23 cellular contexts compared by ENCODE assay signal in the genomic region with DNA sequence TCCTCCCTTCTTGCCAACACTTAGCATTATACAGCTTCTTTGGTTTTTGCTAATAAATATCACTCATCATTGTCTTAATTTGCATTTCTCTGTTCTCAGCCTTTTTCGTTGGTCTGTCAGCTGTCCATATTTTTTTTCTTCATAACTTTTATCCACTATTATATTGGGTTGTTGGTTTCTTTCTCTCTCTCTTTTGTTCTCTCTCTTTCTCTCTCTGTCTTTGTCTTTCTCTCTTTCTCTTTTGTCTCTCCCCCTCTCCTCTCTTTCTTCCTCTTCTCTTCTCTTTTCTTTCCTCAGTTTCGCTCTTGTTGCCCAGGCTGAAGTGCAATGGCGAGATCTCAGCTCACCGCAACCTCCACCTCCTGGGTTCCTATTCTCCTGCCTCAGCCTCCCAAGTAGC. TPM values are rescaled to one million over a fixed set of nuclear protein-coding genes. Genes with fewer than 3 reads are reported as not detected.
A peak's percentile ranks its signal among the peaks of the same experiment; 100 is the strongest.
DNase-seq lines count a peak whose midpoint lies in the region; ATAC-seq and TF ChIP-seq lines count a peak whose summit lies in the region.
"Had no signal": no experiment of that assay in that cellular context is flagged by ENCODE, and none has a peak within 500 bp of the region (broad histone marks: within the 10 kb centered on the region; RNA-seq: fewer than 3 reads in every experiment).

No MANE protein-coding gene starts in this region.

- CTCF ChIA-PET in activated CD8-positive, alpha-beta memory T cell treated with anti-CD3 and anti-CD28 coated beads, Interleukin-2, amount 10 ng/mL, durations not matched to agents 7 days and 5 days (lab: Charles Lee), result no interaction called here
- CTCF ChIA-PET in HCT116 (lab: Charles Lee), result no interaction called here

- no peak for TF ChIP-seq POLR2A in HCT116 (IDR thresholded peaks at IDR 0.05; ENCODE audit: borderline replicate concordance, extremely low read depth, insufficient read depth, insufficient read length)

- H3K4me1 ChIP-seq in HCT116 (ENCODE audit: control insufficient read depth in 1 of 2, insufficient read depth in 2 of 2, low read length in 2 of 2), result peaks cover 18 to 52% of the 10 kb centered on the region in 2 experiments

- ATAC-seq in activated CD8-positive, alpha-beta memory T cell treated with anti-CD3 and anti-CD28 coated beads, Interleukin-2, amount 10 ng/mL, durations not matched to agents 7 days and 5 days, result no peak
- no peak for ATAC-seq in HCT116
- no peak for ATAC-seq in activated naive CD8-positive, alpha-beta T cell treated with anti-CD3 and anti-CD28 coated beads, Interleukin-2, amount 10 ng/mL, durations not matched to agents 7 days and 5 days (ENCODE audit: low read depth)
- ATAC-seq: right cardiac atrium had no signal

- H4K20me1 ChIP-seq in HCT116 (ENCODE audit: insufficient read depth), result no peaks in the 10 kb centered on the region

- H3K4me3 Mint-ChIP-seq in activated CD8-positive, alpha-beta memory T cell treated with anti-CD3 and anti-CD28 coated beads, Interleukin-2, amount 10 ng/mL, durations not matched to agents 7 days and 5 days, result no peak overlapping the region
- no peak overlapping the region for H3K4me3 Mint-ChIP-seq in activated naive CD8-positive, alpha-beta T cell treated with anti-CD3 and anti-CD28 coated beads, Interleukin-2, amount 10 ng/mL, durations not matched to agents 7 days and 5 days
- no peak overlapping the region for H3K4me3 Mint-ChIP-seq in nephron progenitor cell

- H3K9ac ChIP-seq in HCT116 (ENCODE audit: low read length), result no peak overlapping the region

- no peaks in the 10 kb centered on the region for H3K9me2 ChIP-seq in HCT116 (ENCODE audit: insufficient read depth)

- intact Hi-C loops in HCT116 (cut with micrococcal nuclease), result no loop called here

- DNase-seq in activated CD8-positive, alpha-beta memory T cell treated with anti-CD3 and anti-CD28 coated beads, Interleukin-2, amount 10 ng/mL, durations not matched to agents 7 days and 5 days, result no peak
- no peak for DNase-seq in activated CD8-positive, alpha-beta memory T cell treated with anti-CD3 and anti-CD28 coated beads, Interleukin-2, amount 50 U/mL, for 48 hours
- DNase-seq in HCT116 (ENCODE audit: low read depth, low spot score) (no peak), nephron progenitor cell (no peak), LoVo (ENCODE audit: low spot score) (no peak), activated gamma-delta T cell (lab: John Stamatoyannopoulos, UW) (no peak), A172 (ENCODE audit: low spot score) (no peak)
- DNase-seq in activated naive CD8-positive, alpha-beta T cell treated with anti-CD3 and anti-CD28 coated beads, Interleukin-2, amount 10 ng/mL, durations not matched to agents 7 days and 5 days, result no peak
- DNase-seq: activated naive CD4-positive, alpha-beta T cell; aorta; BE2C; esophagus squamous epithelium; KG1; left lung; NCI-H146; NCI-H510A treated with DMSO at 0.1 percent for 48 hours; right cardiac atrium; stimulated activated CD4-positive, alpha-beta T cell treated with anti-CD3 and anti-CD28 coated beads, Interleukin-4, amount 100 ng/mL, for 1 hour; stimulated activated naive CD4-positive, alpha-beta T cell treated with Interleukin-2 at 50 U/mL for 16 hours had no signal

- peaks cover 80% of the 10 kb centered on the region for H3K79me2 ChIP-seq in HCT116 (ENCODE audit: insufficient read depth, low read length)

- H3K27ac Mint-ChIP-seq in activated CD8-positive, alpha-beta memory T cell treated with anti-CD3 and anti-CD28 coated beads, Interleukin-2, amount 10 ng/mL, durations not matched to agents 7 days and 5 days, result peak overlapping the region; percentile 37
- peak overlapping the region; percentile 30 for H3K27ac Mint-ChIP-seq in activated naive CD8-positive, alpha-beta T cell treated with anti-CD3 and anti-CD28 coated beads, Interleukin-2, amount 10 ng/mL, durations not matched to agents 7 days and 5 days
- peak overlapping the region; percentile 47 for H3K27ac Mint-ChIP-seq in nephron progenitor cell

- RAD21 ChIA-PET in HCT116 (lab: Charles Lee; ENCODE audit: low non-redundant PET in 1 of 2, low total read pairs in 2 of 2, uncharacterized antibody in 2 of 2, unreplicated experiment in 2 of 2), result no interaction called here

- H3K36me3 Mint-ChIP-seq in activated CD8-positive, alpha-beta memory T cell treated with anti-CD3 and anti-CD28 coated beads, Interleukin-2, amount 10 ng/mL, durations not matched to agents 7 days and 5 days, result peaks cover 7% of the 10 kb centered on the region
- H3K36me3 Mint-ChIP-seq in activated naive CD8-positive, alpha-beta T cell treated with anti-CD3 and anti-CD28 coated beads, Interleukin-2, amount 10 ng/mL, durations not matched to agents 7 days and 5 days, result peaks cover 14% of the 10 kb centered on the region
- peaks cover 27% of the 10 kb centered on the region for H3K36me3 Mint-ChIP-seq in nephron progenitor cell (ENCODE audit: low read depth)

- H3K36me3 ChIP-seq in HCT116 (ENCODE audit: control insufficient read depth in 1 of 2, insufficient read depth in 2 of 2, low read length in 2 of 2), result no peaks in the 10 kb centered on the region
- H3K36me3 ChIP-seq: BE2C, esophagus squamous epithelium, left lung, spleen, thoracic aorta, vagina had no signal

- H3K27me3 ChIP-seq in HCT116 (ENCODE audit: insufficient read depth, low read length), result no peaks in the 10 kb centered on the region
- H3K27me3 ChIP-seq: BE2C, esophagus squamous epithelium, hepatocyte, left lung, spleen, vagina had no signal

- H3K27ac ChIP-seq in HCT116 (ENCODE audit: low read depth, low read length), result no peak overlapping the region
- H3K27ac ChIP-seq: esophagus squamous epithelium, hepatocyte, spleen, thoracic aorta, vagina had no signal

- no peak for TF ChIP-seq RAD21 in HCT116 (IDR thresholded peaks at IDR 0.05; ENCODE audit: low read depth)

- H3K4me2 ChIP-seq in HCT116 (ENCODE audit: low read length), result peak overlapping the region; percentile 30
- H3K4me2 ChIP-seq: hepatocyte had no signal

- BruUV-seq in HCT116 (replicated peaks; lab: Mats Ljungman, UMichigan), result no TSS peak

- H3K9me3 ChIP-seq in HCT116 (ENCODE audit: control insufficient read depth in 1 of 2, insufficient read depth in 1 of 2, low read depth in 1 of 2, low read length in 2 of 2), result no peaks in the 10 kb centered on the region
- H3K9me3 ChIP-seq: BE2C, esophagus squamous epithelium, left lung, spleen, thoracic aorta, vagina had no signal

- H3K4me3 ChIP-seq in HCT116 (replicated peaks in 1 of 2; ENCODE audit: low read depth in 1 of 2, low read length in 2 of 2), result no peak overlapping the region
- H3K4me3 ChIP-seq: esophagus squamous epithelium, hepatocyte, left lung, spleen, thoracic aorta, vagina had no signal

- POLR2A ChIA-PET in HCT116 (lab: Charles Lee), result no interaction called here
- POLR2A ChIA-PET in activated naive CD8-positive, alpha-beta T cell treated with anti-CD3 and anti-CD28 coated beads, Interleukin-2, amount 10 ng/mL, durations not matched to agents 7 days and 5 days (lab: Charles Lee), result interaction anchor here (1.4 kb wide), 1 partner anchor 16 kb away, joined by 5 read pairs; no protein-coding TSS in a partner anchor

- peaks cover 42% of the 10 kb centered on the region for H3K4me1 Mint-ChIP-seq in activated CD8-positive, alpha-beta memory T cell treated with anti-CD3 and anti-CD28 coated beads, Interleukin-2, amount 10 ng/mL, durations not matched to agents 7 days and 5 days
- H3K4me1 Mint-ChIP-seq in activated naive CD8-positive, alpha-beta T cell treated with anti-CD3 and anti-CD28 coated beads, Interleukin-2, amount 10 ng/mL, durations not matched to agents 7 days and 5 days, result peaks cover 45% of the 10 kb centered on the region
- peaks cover 32% of the 10 kb centered on the region for H3K4me1 Mint-ChIP-seq in nephron progenitor cell

- TF ChIP-seq CTCF in HCT116 (IDR thresholded peaks at IDR 0.05 in 2 of 3, conservative IDR thresholded peaks at IDR 0.05 in 1 of 3; ENCODE audit: borderline replicate concordance in 1 of 3, insufficient read depth in 1 of 3, low read depth in 2 of 3, low read length in 2 of 3) (no peak), nephron progenitor cell (IDR thresholded peaks at IDR 0.05) (no peak)

- no peak overlapping the region for H2AFZ ChIP-seq in HCT116 (ENCODE audit: low read depth, low read length, poor library complexity, severe bottlenecking)
- H2AFZ ChIP-seq: hepatocyte had no signal

- no peaks in the 10 kb centered on the region for H3K27me3 Mint-ChIP-seq in activated CD8-positive, alpha-beta memory T cell treated with anti-CD3 and anti-CD28 coated beads, Interleukin-2, amount 10 ng/mL, durations not matched to agents 7 days and 5 days
- no peaks in the 10 kb centered on the region for H3K27me3 Mint-ChIP-seq in activated naive CD8-positive, alpha-beta T cell treated with anti-CD3 and anti-CD28 coated beads, Interleukin-2, amount 10 ng/mL, durations not matched to agents 7 days and 5 days
- H3K27me3 Mint-ChIP-seq in nephron progenitor cell (ENCODE audit: low read depth, poor library complexity), result no peaks in the 10 kb centered on the region

- no peaks in the 10 kb centered on the region for H3K9me3 Mint-ChIP-seq in activated CD8-positive, alpha-beta memory T cell treated with anti-CD3 and anti-CD28 coated beads, Interleukin-2, amount 10 ng/mL, durations not matched to agents 7 days and 5 days (ENCODE audit: low read depth)
- no peaks in the 10 kb centered on the region for H3K9me3 Mint-ChIP-seq in activated naive CD8-positive, alpha-beta T cell treated with anti-CD3 and anti-CD28 coated beads, Interleukin-2, amount 10 ng/mL, durations not matched to agents 7 days and 5 days
- H3K9me3 Mint-ChIP-seq in nephron progenitor cell, result no peaks in the 10 kb centered on the region

TF ChIP-seq in HCT116, 20 proteins besides CTCF, POLR2A, EP300 and RAD21 (continues in another document):
- TF ChIP-seq, protein P1, sequence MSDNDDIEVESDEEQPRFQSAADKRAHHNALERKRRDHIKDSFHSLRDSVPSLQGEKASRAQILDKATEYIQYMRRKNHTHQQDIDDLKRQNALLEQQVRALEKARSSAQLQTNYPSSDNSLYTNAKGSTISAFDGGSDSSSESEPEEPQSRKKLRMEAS (IDR thresholded peaks at IDR 0.05), result no peak
- no peak for TF ChIP-seq TCF7L2 (IDR thresholded peaks at IDR 0.05; ENCODE audit: borderline replicate concordance, extremely low read depth, insufficient read depth, insufficient read length)
- no peak for TF ChIP-seq FOSL1 (IDR thresholded peaks at IDR 0.05; ENCODE audit: low read depth)
- no peak for TF ChIP-seq ZNF274 (IDR thresholded peaks at IDR 0.05; ENCODE audit: low read depth, low read length)
- TF ChIP-seq YY1 (IDR thresholded peaks at IDR 0.05; ENCODE audit: extremely low read depth, insufficient replicate concordance, low read depth, low read length), result no peak
- no peak for TF ChIP-seq EZH2 (IDR thresholded peaks at IDR 0.05)
- TF ChIP-seq CBX3 (IDR thresholded peaks at IDR 0.05; ENCODE audit: low read depth), result no peak

RNA-seq across cellular contexts. Expression of a gene that starts 36.5 kb away (rescaled TPM):
- 10 to 100 TPM; 30.0 to 42.4 TPM for total RNA-seq in activated CD8-positive, alpha-beta memory T cell treated with anti-CD3 and anti-CD28 coated beads, Interleukin-2, amount 10 ng/mL, durations not matched to agents 7 days and 5 days
- total RNA-seq in HCT116 (2021; ENCODE audit: unreplicated experiment), result 23.6 TPM
- 15.3 and 15.6 TPM in 2 replicates for polyA plus RNA-seq in HCT116 (2012)
- total RNA-seq in activated naive CD8-positive, alpha-beta T cell treated with anti-CD3 and anti-CD28 coated beads, Interleukin-2, amount 10 ng/mL, durations not matched to agents 7 days and 5 days, result 10 to 100 TPM; 30.0 to 31.5 TPM
- 4.8 and 5.4 TPM in 2 replicates for total RNA-seq in A172 (2014; rRNA removed; shearing (Covaris generic))
